ENCODE assay signal across 26 cellular contexts in genomic region chrX:27882695-27883094, GRCh38.
"Had no signal": no experiment of that assay in that cellular context is flagged by ENCODE, and none has a peak within 500 bp of the region (broad histone marks: within the 10 kb centered on the region; RNA-seq: fewer than 3 reads in every experiment).

No MANE protein-coding gene starts in this region.

- ATAC-seq: natural killer cell; psoas muscle; right cardiac atrium; right lobe of liver; stimulated activated effector memory CD8-positive, alpha-beta T cell treated with anti-CD3 and anti-CD28 coated beads, Interleukin-12 subunit alpha, Interleukin-12 subunit beta, amount 100 ng/mL, for 72 hours; stimulated activated naive B cell treated with anti-CD40 and anti-IgM and Interleukin-4, amounts not matched to agents 10 μg/mL and 1 μg/mL and 100 μg/mL, for 72 hours; stimulated activated naive CD8-positive, alpha-beta T cell treated with anti-CD3 and anti-CD28 coated beads, Interleukin-15, amount 100 ng/mL, for 72 hours; stimulated activated naive CD8-positive, alpha-beta T cell treated with anti-CD3 and anti-CD28 coated beads, Interleukin-15, Interleukin-2, amounts not matched to agents 100 U/mL and 50 U/mL, for 24 hours; upper lobe of right lung had no signal

- H3K9ac ChIP-seq: neural progenitor cell, parathyroid adenoma had no signal

- H3K27ac ChIP-seq: neural progenitor cell, ovary, parathyroid adenoma, psoas muscle, right lobe of liver, sigmoid colon, suprapubic skin, testis, tibial artery, transverse colon, upper lobe of right lung, uterus had no signal

- DNase-seq: natural killer cell; occipital lobe; ovary; posterior cingulate gyrus; psoas muscle; right cardiac atrium; right lobe of liver; sigmoid colon; small intestine; stimulated activated CD4-positive, alpha-beta T cell treated with anti-CD3 and anti-CD28 coated beads, Interleukin-15, amount 100 ng/mL, for 24 hours; stimulated activated CD4-positive, alpha-beta T cell treated with anti-CD3 and anti-CD28 coated beads, Interleukin-2, amount 100 ng/mL, for 24 hours; stimulated activated CD4-positive, alpha-beta T cell treated with anti-CD3 and anti-CD28 coated beads, Interleukin-2, amount 100 ng/mL, for 48 hours; stimulated activated CD4-positive, alpha-beta T cell treated with anti-CD3 and anti-CD28 coated beads, Interleukin-4, amount 100 ng/mL, for 24 hours; stimulated activated naive B cell treated with anti-CD40 and anti-IgM and Interleukin-4, amounts not matched to agents 10 μg/mL and 1 μg/mL and 100 μg/mL, for 72 hours; stimulated activated naive CD8-positive, alpha-beta T cell treated with anti-CD3 and anti-CD28 coated beads, Interleukin-15, amount 100 ng/mL, for 72 hours; stimulated activated naive CD8-positive, alpha-beta T cell treated with anti-CD3 and anti-CD28 coated beads, Interleukin-15, Interleukin-2, amounts not matched to agents 100 U/mL and 50 U/mL, for 24 hours; substantia nigra; testis; tibial artery; transverse colon; upper lobe of right lung; uterus had no signal

- H3K4me3 ChIP-seq: neural progenitor cell, ovary, psoas muscle, right lobe of liver, sigmoid colon, suprapubic skin, testis, tibial artery, transverse colon, upper lobe of right lung, uterus had no signal

- H3K4me1 ChIP-seq: parathyroid adenoma, psoas muscle, right lobe of liver, sigmoid colon, suprapubic skin, testis, tibial artery, transverse colon, upper lobe of right lung, uterus had no signal

- H2AFZ ChIP-seq: neural progenitor cell, parathyroid adenoma had no signal

- H3K79me2 ChIP-seq: parathyroid adenoma had no signal

- H3K9me3 ChIP-seq: ovary, psoas muscle, right lobe of liver, sigmoid colon, suprapubic skin, testis, tibial artery, transverse colon, upper lobe of right lung, uterus had no signal

- H3K36me3 ChIP-seq: neural progenitor cell, ovary, right lobe of liver, sigmoid colon, suprapubic skin, tibial artery, transverse colon, upper lobe of right lung, uterus had no signal

- H3K27me3 ChIP-seq: neural progenitor cell, ovary, sigmoid colon, suprapubic skin, testis, tibial artery, transverse colon, upper lobe of right lung, uterus had no signal
